In the genomic region with DNA sequence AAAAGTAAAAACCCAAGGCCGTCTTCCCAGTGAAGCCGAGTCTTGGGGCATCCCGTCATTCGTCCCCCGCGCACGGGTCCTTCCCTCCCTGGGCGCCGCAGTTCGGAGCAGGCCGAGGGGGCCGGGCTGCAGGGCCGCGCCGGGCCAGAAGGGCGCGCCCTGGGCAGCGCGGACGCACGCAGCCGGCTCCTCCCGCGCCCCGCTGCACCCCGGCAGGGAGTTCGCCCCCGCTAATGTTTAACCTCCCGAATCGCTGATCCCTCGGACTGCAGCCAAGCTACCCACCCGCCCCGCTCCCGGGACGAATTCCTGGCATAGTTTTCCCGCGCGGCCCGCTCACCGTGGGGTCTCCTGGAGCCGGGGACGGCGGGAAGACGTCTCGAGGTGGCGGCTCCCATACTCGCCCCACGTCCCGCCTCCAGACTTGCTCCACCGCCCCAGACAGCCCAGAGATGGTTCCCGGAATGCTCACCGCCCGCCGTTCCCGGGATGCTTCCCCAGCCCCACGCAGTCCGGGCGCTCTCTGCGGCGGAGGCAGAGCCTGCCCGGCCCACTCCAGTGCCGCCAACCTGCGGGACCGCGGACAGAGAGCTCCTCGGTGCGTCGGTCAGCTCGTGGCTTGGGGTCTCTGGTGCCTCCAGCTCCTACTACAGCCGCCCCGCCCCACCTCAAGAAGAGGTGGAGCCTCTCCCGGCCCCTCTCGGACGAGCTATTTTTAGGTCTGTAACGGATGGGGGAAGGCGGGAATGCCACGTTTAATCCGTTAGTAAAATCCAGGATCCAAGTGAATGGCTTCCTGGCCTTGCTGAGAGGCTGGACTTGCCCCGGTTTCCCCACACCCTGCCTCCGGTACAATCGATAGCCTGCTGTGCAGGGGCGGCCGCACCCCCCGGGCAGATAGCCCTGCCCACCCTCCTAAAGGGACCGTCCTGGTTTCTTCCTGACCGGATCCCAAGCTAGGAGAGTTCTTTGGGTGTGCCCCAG, we compare ENCODE assay signal across 8 cellular contexts. TPM values are rescaled to one million over a fixed set of nuclear protein-coding genes. Genes with fewer than 3 reads are reported as not detected.
DNase-seq lines count a peak whose midpoint lies in the region; ATAC-seq and TF ChIP-seq lines count a peak whose summit lies in the region.

A gene with protein sequence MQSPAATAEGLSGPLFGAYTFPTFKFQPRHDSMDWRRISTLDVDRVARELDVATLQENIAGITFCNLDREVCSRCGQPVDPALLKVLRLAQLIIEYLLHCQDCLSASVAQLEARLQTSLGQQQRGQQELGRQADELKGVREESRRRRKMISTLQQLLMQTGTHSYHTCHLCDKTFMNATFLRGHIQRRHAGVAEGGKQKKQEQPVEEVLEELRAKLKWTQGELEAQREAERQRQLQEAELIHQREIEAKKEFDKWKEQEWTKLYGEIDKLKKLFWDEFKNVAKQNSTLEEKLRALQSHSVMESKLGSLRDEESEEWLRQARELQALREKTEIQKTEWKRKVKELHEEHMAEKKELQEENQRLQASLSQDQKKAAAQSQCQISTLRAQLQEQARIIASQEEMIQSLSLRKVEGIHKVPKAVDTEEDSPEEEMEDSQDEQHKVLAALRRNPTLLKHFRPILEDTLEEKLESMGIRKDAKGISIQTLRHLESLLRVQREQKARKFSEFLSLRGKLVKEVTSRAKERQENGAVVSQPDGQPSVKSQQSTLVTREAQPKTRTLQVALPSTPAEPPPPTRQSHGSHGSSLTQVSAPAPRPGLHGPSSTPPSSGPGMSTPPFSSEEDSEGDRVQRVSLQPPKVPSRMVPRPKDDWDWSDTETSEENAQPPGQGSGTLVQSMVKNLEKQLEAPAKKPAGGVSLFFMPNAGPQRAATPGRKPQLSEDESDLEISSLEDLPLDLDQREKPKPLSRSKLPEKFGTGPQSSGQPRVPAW (minus strand): TSS at position 621 of the 984 bp plus-strand sequence. CDS start 11,637 bp downstream, outside the sequence.

- no peaks in the 10 kb centered on the region for H3K9me3 Mint-ChIP-seq in activated naive CD8-positive, alpha-beta T cell (ENCODE audit: low read depth)
- H3K9me3 Mint-ChIP-seq in glutamatergic neuron (ENCODE audit: unreplicated experiment), result no peaks in the 10 kb centered on the region

- no peak within 1 kb of the TSS for H3K27ac Mint-ChIP-seq in activated naive CD8-positive, alpha-beta T cell
- H3K27ac Mint-ChIP-seq in glutamatergic neuron (ENCODE audit: unreplicated experiment), result no peak within 1 kb of the TSS

- peaks cover 23% of the 10 kb centered on the region for H3K27me3 Mint-ChIP-seq in activated naive CD8-positive, alpha-beta T cell
- H3K27me3 Mint-ChIP-seq in glutamatergic neuron (ENCODE audit: unreplicated experiment), result peaks cover 4% of the 10 kb centered on the region

- peak within 1 kb of the TSS; percentile 72 to 91 for H3K4me3 ChIP-seq in neutrophil (ENCODE audit: low read depth in 1 of 2, low read length in 1 of 2)

- DNase-seq in CD1c-positive myeloid dendritic cell (ENCODE audit: extremely low spot score), result peak; percentile 75
- peak; percentile 59 for DNase-seq in NOMO-1 treated with DMSO at 0.1 percent for 48 hours (lab: John Stamatoyannopoulos, UW; ENCODE audit: unreplicated experiment)
- peak; percentile 73 for DNase-seq in glutamatergic neuron
- DNase-seq in activated effector memory CD4-positive, alpha-beta T cell treated with anti-CD3 and anti-CD28 coated beads, Interleukin-2, amount 50 U/mL, for 16 hours, result no peak

- H3K36me3 ChIP-seq in neutrophil, result no peaks in the 10 kb centered on the region

- peak within 1 kb of the TSS; percentile 65 for H3K27ac ChIP-seq in neutrophil

- peaks cover 7% of the 10 kb centered on the region for H3K4me1 Mint-ChIP-seq in activated naive CD8-positive, alpha-beta T cell (ENCODE audit: low read depth)
- H3K4me1 Mint-ChIP-seq in glutamatergic neuron (ENCODE audit: low read depth, unreplicated experiment), result peaks cover 2% of the 10 kb centered on the region

- peak; percentile 61 for ATAC-seq in GM19328 (IDR thresholded peaks at IDR 0.05; ENCODE audit: unreplicated experiment)
- ATAC-seq in HG03442 (IDR thresholded peaks at IDR 0.05; ENCODE audit: unreplicated experiment), result peak; percentile 84

- peak within 1 kb of the TSS; percentile 83 for H3K4me3 Mint-ChIP-seq in activated naive CD8-positive, alpha-beta T cell
- H3K4me3 Mint-ChIP-seq in glutamatergic neuron (ENCODE audit: unreplicated experiment), result peak within 1 kb of the TSS; percentile 84

- TF ChIP-seq CTCF in glutamatergic neuron (IDR thresholded peaks at IDR 0.05; ENCODE audit: partially characterized antibody, unreplicated experiment) (peak; percentile 27), neutrophil (IDR thresholded peaks at IDR 0.05) (peak; percentile 78)

- no peaks in the 10 kb centered on the region for H3K27me3 ChIP-seq in neutrophil

- peaks cover 2% of the 10 kb centered on the region for H3K36me3 Mint-ChIP-seq in activated naive CD8-positive, alpha-beta T cell
- no peaks in the 10 kb centered on the region for H3K36me3 Mint-ChIP-seq in glutamatergic neuron (ENCODE audit: unreplicated experiment)

- H3K9me3 ChIP-seq in neutrophil, result no peaks in the 10 kb centered on the region

- H3K4me1 ChIP-seq in neutrophil (ENCODE audit: control insufficient read depth in 1 of 2, insufficient read depth in 1 of 2, low read depth in 1 of 2, low read length in 1 of 2), result peaks cover 45 to 47% of the 10 kb centered on the region in 2 experiments

RNA-seq across cellular contexts. Expression of the gene that starts here (rescaled TPM):
- total RNA-seq in glutamatergic neuron (ENCODE audit: unreplicated experiment), result 3.3 TPM
